Comparison of ENCODE assay signal across 22 cellular contexts in genomic region chr6:96562886-96563285, GRCh38. TPM values are rescaled to one million over a fixed set of nuclear protein-coding genes. Genes with fewer than 3 reads are reported as not detected.
DNase-seq lines count a peak whose midpoint lies in the region; TF ChIP-seq lines count a peak whose summit lies in the region.
"Had no signal": no experiment of that assay in that cellular context is flagged by ENCODE, and none has a peak within 500 bp of the region (broad histone marks: within the 10 kb centered on the region; RNA-seq: fewer than 3 reads in every experiment).

Gene FHL5, plus strand, starts transcription at chr6:96563128. Its CDS starts 40,486 bp downstream, at chr6:96603614.

- H3K27me3 Mint-ChIP-seq in Caco-2 (ENCODE audit: insufficient read depth, unreplicated experiment), result peaks cover 5% of the 10 kb centered on the region
- no peaks in the 10 kb centered on the region for H3K27me3 Mint-ChIP-seq in neural progenitor cell (ENCODE audit: insufficient read depth, low read depth)

- no peaks in the 10 kb centered on the region for H3K9me3 ChIP-seq in BLaER1
- H3K9me3 ChIP-seq in ascending aorta, result peaks cover 0 to 3% of the 10 kb centered on the region in 2 donors
- no peaks in the 10 kb centered on the region for H3K9me3 ChIP-seq in suprapubic skin
- no peaks in the 10 kb centered on the region for H3K9me3 ChIP-seq in Caco-2
- H3K9me3 ChIP-seq in neural progenitor cell (ENCODE audit: low read depth), result no peaks in the 10 kb centered on the region
- H3K9me3 ChIP-seq: HAP-1, right lobe of liver had no signal

- no TSS peak for BruUV-seq in Caco-2 (replicated peaks; lab: Mats Ljungman, UMichigan)

- WGBS in suprapubic skin, result 11% methylated on average over 3 of the region's 3 CpGs

- intact Hi-C loops in ascending aorta (cut with DNase I), result loop anchor here (5.0 kb wide), 1 partner anchor 54 kb away; no protein-coding TSS in a partner anchor
- intact Hi-C loops in Caco-2 (cut with micrococcal nuclease; ENCODE audit: unreplicated experiment), result no loop called here

- no peaks in the 10 kb centered on the region for H3K27me3 ChIP-seq in BLaER1
- no peaks in the 10 kb centered on the region for H3K27me3 ChIP-seq in ascending aorta
- no peaks in the 10 kb centered on the region for H3K27me3 ChIP-seq in suprapubic skin
- no peaks in the 10 kb centered on the region for H3K27me3 ChIP-seq in Caco-2 (replicated peaks; ENCODE audit: control insufficient read depth, insufficient read depth, low read length)
- H3K27me3 ChIP-seq in neural progenitor cell, result no peaks in the 10 kb centered on the region
- H3K27me3 ChIP-seq: right lobe of liver had no signal

- peak within 1 kb of the TSS; percentile 33 for H3K4me2 ChIP-seq in BLaER1
- H3K4me2 ChIP-seq in neural progenitor cell, result no peak within 1 kb of the TSS

- H3K9ac ChIP-seq in BLaER1 (no peak within 1 kb of the TSS), neural progenitor cell (no peak within 1 kb of the TSS)

- H3K9me3 Mint-ChIP-seq in Caco-2 (ENCODE audit: unreplicated experiment) (no peaks in the 10 kb centered on the region), neural progenitor cell (no peaks in the 10 kb centered on the region)
- H3K9me3 Mint-ChIP-seq: CD8-positive, alpha-beta T cell had no signal

- H3K36me3 ChIP-seq in BLaER1 (no peaks in the 10 kb centered on the region), ascending aorta (no peaks in the 10 kb centered on the region), suprapubic skin (no peaks in the 10 kb centered on the region), Caco-2 (ENCODE audit: control insufficient read depth, insufficient read depth, low read length) (no peaks in the 10 kb centered on the region), neural progenitor cell (no peaks in the 10 kb centered on the region)
- H3K36me3 ChIP-seq: HAP-1, right lobe of liver had no signal

- H3K4me3 ChIP-seq in BLaER1 (no peak within 1 kb of the TSS), ascending aorta (peak within 1 kb of the TSS; percentile 46 to 53), suprapubic skin (peak within 1 kb of the TSS; percentile 15), Caco-2 (ENCODE audit: low read depth, low read length) (no peak within 1 kb of the TSS), neural progenitor cell (no peak within 1 kb of the TSS)
- H3K4me3 ChIP-seq: HAP-1, right lobe of liver had no signal

- POLR2A ChIA-PET in Caco-2 (lab: Charles Lee), result no interaction called here

- no peak for TF ChIP-seq POLR2A in suprapubic skin (IDR thresholded peaks at IDR 0.05)

- H3K27ac Mint-ChIP-seq in Caco-2 (ENCODE audit: unreplicated experiment), result no peak within 1 kb of the TSS
- H3K27ac Mint-ChIP-seq in neural progenitor cell, result no peak within 1 kb of the TSS
- H3K27ac Mint-ChIP-seq: CD8-positive, alpha-beta T cell; immature natural killer cell had no signal

- no peak within 1 kb of the TSS for H2AFZ ChIP-seq in neural progenitor cell (replicated peaks)

- TF ChIP-seq CTCF in ascending aorta (IDR thresholded peaks at IDR 0.05) (no peak), suprapubic skin (IDR thresholded peaks at IDR 0.05) (no peak), GM13977 (IDR thresholded peaks at IDR 0.05; ENCODE audit: extremely low read depth, insufficient read depth, missing control alignments) (no peak), Caco-2 (IDR thresholded peaks at IDR 0.05; ENCODE audit: insufficient read depth in 1 of 2, low read depth in 1 of 2, low read length in 1 of 2, severe bottlenecking in 1 of 2, unreplicated experiment in 1 of 2) (no peak), neural progenitor cell (IDR thresholded peaks at IDR 0.05) (no peak)

- no peaks in the 10 kb centered on the region for H3K4me1 Mint-ChIP-seq in Caco-2 (ENCODE audit: low read depth, unreplicated experiment)
- no peaks in the 10 kb centered on the region for H3K4me1 Mint-ChIP-seq in neural progenitor cell
- H3K4me1 Mint-ChIP-seq: immature natural killer cell had no signal

- H3K79me2 ChIP-seq in neural progenitor cell (ENCODE audit: low read depth), result no peaks in the 10 kb centered on the region

- TF ChIP-seq EP300 in suprapubic skin (IDR thresholded peaks at IDR 0.05), result no peak

- H3K36me3 Mint-ChIP-seq in Caco-2 (ENCODE audit: insufficient read depth, unreplicated experiment) (no peaks in the 10 kb centered on the region), neural progenitor cell (no peaks in the 10 kb centered on the region)
- H3K36me3 Mint-ChIP-seq: CD8-positive, alpha-beta T cell; immature natural killer cell had no signal

- in situ Hi-C loops in GM13977 (cut with MboI; ENCODE audit: low pct_unique_long_range_greater_than_20kb, low sequenced_read_pairs, unreplicated experiment), result no loop called here

- H3K4me1 ChIP-seq in BLaER1 (peaks cover 10% of the 10 kb centered on the region; the same call in 1 of the 2 replicates), ascending aorta (no peaks in the 10 kb centered on the region), suprapubic skin (no peaks in the 10 kb centered on the region), Caco-2 (no peaks in the 10 kb centered on the region), neural progenitor cell (no peaks in the 10 kb centered on the region)
- H3K4me1 ChIP-seq: right lobe of liver had no signal

- H3F3A ChIP-seq in neural progenitor cell (ENCODE audit: low read depth), result no peaks in the 10 kb centered on the region

- CTCF ChIA-PET in Caco-2 (lab: Charles Lee), result no interaction called here

- H4K20me1 ChIP-seq in BLaER1 (no peaks in the 10 kb centered on the region), neural progenitor cell (ENCODE audit: low read depth) (no peaks in the 10 kb centered on the region)

- H3K27ac ChIP-seq in BLaER1 (no peak within 1 kb of the TSS), ascending aorta (peak within 1 kb of the TSS; percentile 30 to 57), suprapubic skin (no peak within 1 kb of the TSS), neural progenitor cell (no peak within 1 kb of the TSS)
- H3K27ac ChIP-seq: right lobe of liver had no signal

- no peak for DNase-seq in ascending aorta (ENCODE audit: low spot score in 2 of 2)
- DNase-seq in mesenteric fat pad (ENCODE audit: low spot score), result no peak
- DNase-seq in suprapubic skin (ENCODE audit: low spot score in 2 of 2), result no peak
- no peak for DNase-seq in GM13977 (ENCODE audit: low spot score)
- DNase-seq in Caco-2, result no peak
- DNase-seq in neural progenitor cell (ENCODE audit: low spot score), result no peak
- no peak for DNase-seq in NCI-H526 (lab: John Stamatoyannopoulos, UW)
- DNase-seq: activated CD4-positive, CD25-positive, alpha-beta regulatory T cell treated with anti-CD3 and anti-CD28 coated beads, Interleukin-2, amount 50 U/mL, for 72 hours; CD8-positive, alpha-beta T cell; DND-41; immature natural killer cell; KBM-7; mesendoderm; NCI-H1048; NCI-H524 treated with DMSO at 0.1 percent for 48 hours; OCI-M1; right lobe of liver; SIG-M5; stimulated activated CD4-positive, alpha-beta T cell treated with anti-CD3 and anti-CD28 coated beads, Interleukin-4, amount 100 ng/mL, for 24 hours; trophoblast cell had no signal

- no peak within 1 kb of the TSS for H3K4me3 Mint-ChIP-seq in Caco-2 (ENCODE audit: unreplicated experiment)
- H3K4me3 Mint-ChIP-seq in neural progenitor cell, result no peak within 1 kb of the TSS
- H3K4me3 Mint-ChIP-seq: CD8-positive, alpha-beta T cell; immature natural killer cell had no signal

RNA-seq across cellular contexts. Expression of gene FHL5, which starts in this region (rescaled TPM):
- 128 TPM for total RNA-seq in ascending aorta
- total RNA-seq in mesenteric fat pad, result 16.6 TPM
- 10 to 100 TPM in 1 of 4 donors, 1 to 10 TPM in 3; 2.5 to 12.6 (median 6.9) TPM for total RNA-seq in suprapubic skin
- not detected in 2 replicates for total RNA-seq in Caco-2 (2022)
- not detected in 2 replicates for total RNA-seq in neural progenitor cell (ENCODE audit: low replicate concordance)
- total RNA-seq: CD8-positive, alpha-beta T cell had no signal

Comparison
In these comparisons a context has a peak if more than half of its experiments do, and no peak if none do; other contexts are left out.
1. H3K27ac ChIP-seq: peak in ascending aorta (2 of 2); none in BLaER1 (single experiment), suprapubic skin (single experiment) and neural progenitor cell (single experiment).
2. H3K4me3 ChIP-seq: peak in ascending aorta (2 of 2) and suprapubic skin (single experiment); none in BLaER1 (single experiment), Caco-2 (single experiment) and neural progenitor cell (single experiment).